9 cellular contexts compared by ENCODE assay signal in genomic region chr3:4834403-4834866, GRCh38.
DNase-seq lines count a peak whose midpoint lies in the region; ATAC-seq, FAIRE-seq and TF ChIP-seq lines count a peak whose summit lies in the region.
"Had no signal": no experiment of that assay in that cellular context is flagged by ENCODE, and none has a peak within 500 bp of the region (broad histone marks: within the 10 kb centered on the region; RNA-seq: fewer than 3 reads in every experiment).

No MANE protein-coding gene starts in this region.

- no peaks in the 10 kb centered on the region for H3K9me3 ChIP-seq in SJCRH30 (replicated peaks)
- H3K9me3 ChIP-seq: body of pancreas had no signal

- H3K27me3 ChIP-seq in SJCRH30, result no peaks in the 10 kb centered on the region
- H3K27me3 ChIP-seq: body of pancreas had no signal

- TF ChIP-seq POLR2A in GM12892 (IDR thresholded peaks at IDR 0.05; ENCODE audit: low read depth, low read length), result peak; percentile 21; the same call in 1 of the 2 replicates

- H3K27ac ChIP-seq in SJCRH30, result peak overlapping the region; percentile 50
- H3K27ac ChIP-seq: body of pancreas had no signal

- H3K27me3 Mint-ChIP-seq in activated naive CD8-positive, alpha-beta T cell, result no peaks in the 10 kb centered on the region

- no peak for DNase-seq in GM12892 (ENCODE audit: insufficient read length)
- DNase-seq in SJCRH30, result peak; percentile 58 to 72
- peak; percentile 43 to 46 for DNase-seq in stimulated activated CD8-positive, alpha-beta memory T cell treated with anti-CD3 and anti-CD28 coated beads, Interleukin-7, amount 100 ng/mL, for 1 hour (ENCODE audit: low read depth in 2 of 2)
- DNase-seq in DMS 273 (lab: John Stamatoyannopoulos, UW; ENCODE audit: unreplicated experiment), result no peak
- no peak for DNase-seq in AG20443 (ENCODE audit: low spot score)

- H3K4me3 ChIP-seq in SJCRH30, result no peak overlapping the region
- H3K4me3 ChIP-seq: body of pancreas had no signal

- peaks cover 31% of the 10 kb centered on the region for H3K4me1 ChIP-seq in SJCRH30
- H3K4me1 ChIP-seq: body of pancreas had no signal

- H3K36me3 Mint-ChIP-seq in activated naive CD8-positive, alpha-beta T cell, result peaks cover 22% of the 10 kb centered on the region

- FAIRE-seq in GM12892 (lab: Jason Lieb, UNC), result peak; percentile 58

- H3K36me3 ChIP-seq in SJCRH30, result no peaks in the 10 kb centered on the region

- H3K4me1 Mint-ChIP-seq in activated naive CD8-positive, alpha-beta T cell (ENCODE audit: low read depth), result peaks cover 89% of the 10 kb centered on the region

- H3K9me3 Mint-ChIP-seq in activated naive CD8-positive, alpha-beta T cell (ENCODE audit: low read depth), result no peaks in the 10 kb centered on the region

- ATAC-seq in HG02763 (IDR thresholded peaks at IDR 0.05; ENCODE audit: unreplicated experiment), result peak; percentile 63
- no peak for ATAC-seq in HG03097 (IDR thresholded peaks at IDR 0.05; ENCODE audit: low FRiP score, unreplicated experiment)
- ATAC-seq: body of pancreas had no signal

- peak overlapping the region; percentile 91 for H3K27ac Mint-ChIP-seq in activated naive CD8-positive, alpha-beta T cell

- peak overlapping the region; percentile 58 for H3K4me3 Mint-ChIP-seq in activated naive CD8-positive, alpha-beta T cell

Comparison
In these comparisons a context has a peak if more than half of its experiments do, and no peak if none do; other contexts are left out.
1. DNase-seq: peak in SJCRH30 (2 of 2) and stimulated activated CD8-positive, alpha-beta memory T cell treated with anti-CD3 and anti-CD28 coated beads, Interleukin-7, amount 100 ng/mL, for 1 hour (2 of 2); none in GM12892 (single experiment), DMS 273 (single experiment) and AG20443 (single experiment).